In genomic region chr5:94524841-94525697, GRCh38 we compare ENCODE assay signal across 8 cellular contexts.
DNase-seq lines count a peak whose midpoint lies in the region; ATAC-seq and TF ChIP-seq lines count a peak whose summit lies in the region.

No MANE protein-coding gene starts in this region.

- dilution Hi-C loops in mammary epithelial cell (cut with HindIII; ENCODE audit: low sequenced_read_pairs): no loop called here

- H3K27me3 Mint-ChIP-seq in activated T-helper 2 cell treated with anti-CD3 and anti-CD28 coated beads, Interferon-gamma antibody, Interleukin-2, Interleukin-4, amounts not matched to agents 10 μg/mL and 5 μg/mL and 100 μg/mL, durations not matched to agents 14 hours and 24 hours and 36 hours (ENCODE audit: low read depth): no peaks in the 10 kb centered on the region

- intact Hi-C loops in mammary epithelial cell (cut with micrococcal nuclease): loop anchor here (1.0 to 2.0 kb wide), 4 partner anchors 168 to 384 kb away; no protein-coding TSS in a partner anchor
- intact Hi-C loops in activated T-helper 2 cell treated with anti-CD3 and anti-CD28 coated beads, Interferon-gamma antibody, Interleukin-2, Interleukin-4, amounts not matched to agents 10 μg/mL and 5 μg/mL and 100 μg/mL, durations not matched to agents 14 hours and 24 hours and 36 hours (cut with micrococcal nuclease): loop anchor here (1.0 to 10.0 kb wide), 4 partner anchors 90 to 326 kb away; partner anchors contain the start of genes KIAA0825 and SLF1

- no TSS peak for BruUV-seq in mammary epithelial cell (replicated peaks; lab: Mats Ljungman, UMichigan)

- no peak overlapping the region for H3K27ac ChIP-seq in mammary epithelial cell (ENCODE audit: insufficient read depth, low read depth, low read length)

- no peaks in the 10 kb centered on the region for H4K20me1 ChIP-seq in mammary epithelial cell (ENCODE audit: insufficient read depth, low read length)

- no peak overlapping the region for H2AFZ ChIP-seq in mammary epithelial cell (ENCODE audit: low read depth, low read length)

- WGBS in mammary epithelial cell (ENCODE audit: low coverage, missing lambda C conversion rate): 71% methylated on average over 4 of the region's 4 CpGs

- CTCF ChIA-PET in mammary epithelial cell (lab: Charles Lee; ENCODE audit: low non-redundant PET): interaction anchor here (0.6 kb wide), 6 partner anchors 93 to 813 kb away, joined by 3 to 8 read pairs (median 4); partner anchors contain the start of genes KIAA0825 and SLF1

- H3K4me1 Mint-ChIP-seq in activated T-helper 2 cell treated with anti-CD3 and anti-CD28 coated beads, Interferon-gamma antibody, Interleukin-2, Interleukin-4, amounts not matched to agents 10 μg/mL and 5 μg/mL and 100 μg/mL, durations not matched to agents 14 hours and 24 hours and 36 hours (ENCODE audit: low read depth): no peaks in the 10 kb centered on the region

- in situ Hi-C loops in mammary epithelial cell (cut with MboI; ENCODE audit: low sequenced_read_pairs in 2 of 2): no loop called here

- H3K27ac Mint-ChIP-seq in activated T-helper 2 cell treated with anti-CD3 and anti-CD28 coated beads, Interferon-gamma antibody, Interleukin-2, Interleukin-4, amounts not matched to agents 10 μg/mL and 5 μg/mL and 100 μg/mL, durations not matched to agents 14 hours and 24 hours and 36 hours: no peak overlapping the region

- TF ChIP-seq CTCF in mammary epithelial cell (conservative IDR thresholded peaks at IDR 0.05 in 1 of 2, IDR thresholded peaks at IDR 0.05 in 1 of 2; ENCODE audit: extremely low read depth in 1 of 2, insufficient read depth in 1 of 2, low read depth in 1 of 2, low read length in 2 of 2): peak; percentile 51 to 70

- no peak overlapping the region for H3K4me2 ChIP-seq in mammary epithelial cell (ENCODE audit: insufficient read depth, low read depth, low read length)

- DNase-seq in NCI-H1105 treated with DMSO at 0.1 percent for 48 hours (lab: John Stamatoyannopoulos, UW) (peak; percentile 40), NCI-H1105 (lab: John Stamatoyannopoulos, UW) (no peak), NT2/D1 (ENCODE audit: low read depth, low spot score) (peak; percentile 13), mammary epithelial cell (peak; percentile 21), left lobe of liver (ENCODE audit: low spot score) (no peak)
- no peak for DNase-seq in activated T-helper 2 cell treated with anti-CD3 and anti-CD28 coated beads, Interferon-gamma antibody, Interleukin-2, Interleukin-4, amounts not matched to agents 10 μg/mL and 5 μg/mL and 100 μg/mL, durations not matched to agents 14 hours and 24 hours and 36 hours (ENCODE audit: low spot score)

- H3K4me3 ChIP-seq in NT2/D1 (ENCODE audit: insufficient read length, low read depth) (no peak overlapping the region), mammary epithelial cell (replicated peaks in 1 of 3; ENCODE audit: insufficient read depth in 1 of 3, low read depth in 2 of 3, low read length in 3 of 3) (no peak overlapping the region)

- H3K36me3 Mint-ChIP-seq in activated T-helper 2 cell treated with anti-CD3 and anti-CD28 coated beads, Interferon-gamma antibody, Interleukin-2, Interleukin-4, amounts not matched to agents 10 μg/mL and 5 μg/mL and 100 μg/mL, durations not matched to agents 14 hours and 24 hours and 36 hours (ENCODE audit: low read depth): no peaks in the 10 kb centered on the region

- H3K4me3 Mint-ChIP-seq in activated T-helper 2 cell treated with anti-CD3 and anti-CD28 coated beads, Interferon-gamma antibody, Interleukin-2, Interleukin-4, amounts not matched to agents 10 μg/mL and 5 μg/mL and 100 μg/mL, durations not matched to agents 14 hours and 24 hours and 36 hours (ENCODE audit: low read depth): no peak overlapping the region

- H3K36me3 ChIP-seq in NT2/D1 (ENCODE audit: insufficient read depth, insufficient read length, low read length) (no peaks in the 10 kb centered on the region), mammary epithelial cell (ENCODE audit: insufficient read depth, low read length) (no peaks in the 10 kb centered on the region)

- no peaks in the 10 kb centered on the region for H3K9me3 Mint-ChIP-seq in activated T-helper 2 cell treated with anti-CD3 and anti-CD28 coated beads, Interferon-gamma antibody, Interleukin-2, Interleukin-4, amounts not matched to agents 10 μg/mL and 5 μg/mL and 100 μg/mL, durations not matched to agents 14 hours and 24 hours and 36 hours

- H3K9me3 ChIP-seq in NT2/D1 (ENCODE audit: insufficient read depth, low read length) (no peaks in the 10 kb centered on the region), mammary epithelial cell (replicated peaks; ENCODE audit: insufficient read depth, low read length) (no peaks in the 10 kb centered on the region)

- H3K9ac ChIP-seq in NT2/D1 (ENCODE audit: insufficient read length, low read depth) (no peak overlapping the region), mammary epithelial cell (ENCODE audit: insufficient read depth, low read length) (no peak overlapping the region)

- H3K27me3 ChIP-seq in NT2/D1 (ENCODE audit: insufficient read depth, insufficient read length) (no peaks in the 10 kb centered on the region), mammary epithelial cell (ENCODE audit: insufficient read depth, low read length) (no peaks in the 10 kb centered on the region)

- H3K79me2 ChIP-seq in mammary epithelial cell (ENCODE audit: insufficient read depth, low read length): no peaks in the 10 kb centered on the region

- ATAC-seq in GM19328 (IDR thresholded peaks at IDR 0.05; ENCODE audit: unreplicated experiment): peak; percentile 73
- peak; percentile 90 for ATAC-seq in HG03280 (IDR thresholded peaks at IDR 0.05; ENCODE audit: unreplicated experiment)
- peak; percentile 93 for ATAC-seq in left lobe of liver

- H3K4me1 ChIP-seq in NT2/D1 (ENCODE audit: insufficient read depth, insufficient read length) (no peaks in the 10 kb centered on the region), mammary epithelial cell (ENCODE audit: insufficient read depth, low read length) (no peaks in the 10 kb centered on the region)

Comparison
In these comparisons a context has a peak if more than half of its experiments do, and no peak if none do; other contexts are left out.
1. DNase-seq: peak in NCI-H1105 treated with DMSO at 0.1 percent for 48 hours (single experiment), NT2/D1 (single experiment) and mammary epithelial cell (single experiment); none in NCI-H1105 (single experiment), left lobe of liver (single experiment) and activated T-helper 2 cell treated with anti-CD3 and anti-CD28 coated beads, Interferon-gamma antibody, Interleukin-2, Interleukin-4, amounts not matched to agents 10 μg/mL and 5 μg/mL and 100 μg/mL, durations not matched to agents 14 hours and 24 hours and 36 hours (single experiment).
2. Peak in every context shown above with its lines, with median percentiles within 50 percentile points of each other: ATAC-seq.